In the genomic region with DNA sequence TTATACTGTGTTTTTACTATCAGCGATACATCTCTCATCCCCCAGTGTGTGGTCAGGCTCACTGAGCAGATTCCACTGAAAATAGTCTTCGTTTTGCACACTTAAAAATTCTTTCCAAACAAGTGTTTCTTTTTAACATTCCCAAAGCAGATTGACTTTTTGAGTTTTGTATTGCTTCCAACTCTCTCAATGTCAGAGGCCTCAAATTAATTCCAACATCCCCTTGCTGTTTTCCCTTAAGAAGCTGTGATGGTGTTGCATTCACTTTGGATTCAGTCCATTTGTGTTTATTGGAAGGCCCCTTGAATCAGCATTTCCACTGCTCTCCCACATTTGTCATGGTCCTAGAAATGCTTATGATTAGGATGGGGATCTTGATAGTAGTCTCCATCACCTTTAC, we compare ENCODE assay signal across 22 cellular contexts.
"Had no signal": no experiment of that assay in that cellular context is flagged by ENCODE, and none has a peak within 500 bp of the region (broad histone marks: within the 10 kb centered on the region; RNA-seq: fewer than 3 reads in every experiment).

No MANE protein-coding gene starts in this region.

- H3K4me1 ChIP-seq: gastrocnemius medialis, lower lobe of right lung, pancreas, uterus had no signal

- H3K4me3 ChIP-seq: gastrocnemius medialis, heart right ventricle, lower lobe of right lung, pancreas, tibial nerve, uterus had no signal

- H3K27ac Mint-ChIP-seq: activated CD4-positive, alpha-beta T cell treated with anti-CD3 and anti-CD28 coated beads, Interleukin-2, amount 10 ng/mL, durations not matched to agents 7 days and 5 days; activated naive CD8-positive, alpha-beta T cell treated with anti-CD3 and anti-CD28 coated beads, Interleukin-2, amount 10 ng/mL, durations not matched to agents 7 days and 5 days; mesothelial cell of epicardium; T-helper 2 cell treated with Interferon-gamma antibody and Interleukin-4, amounts not matched to agents 5 μg/mL and 100 μg/mL, for 36 hours had no signal

- H3K9me3 Mint-ChIP-seq: brain; central memory CD8-positive, alpha-beta T cell; mesothelial cell of epicardium; T-helper 2 cell treated with Interferon-gamma antibody and Interleukin-4, amounts not matched to agents 5 μg/mL and 100 μg/mL, for 36 hours had no signal

- DNase-seq: activated CD4-positive, alpha-beta T cell treated with anti-CD3 and anti-CD28 coated beads, Interleukin-2, amount 10 ng/mL, durations not matched to agents 7 days and 5 days; activated CD4-positive, CD25-positive, alpha-beta regulatory T cell; activated CD8-positive, alpha-beta memory T cell treated with anti-CD3 and anti-CD28 coated beads for 24 hours; activated naive CD4-positive, alpha-beta T cell; activated naive CD8-positive, alpha-beta T cell treated with anti-CD3 and anti-CD28 coated beads, Interleukin-2, amount 10 ng/mL, durations not matched to agents 7 days and 5 days; cortex of kidney; effector CD8-positive, alpha-beta T cell; gastrocnemius medialis; left colon; lower lobe of right lung; pancreas; stimulated activated CD4-positive, alpha-beta T cell treated with anti-CD3 and anti-CD28 coated beads, Interleukin-2, amount 100 ng/mL, for 48 hours; stimulated activated naive CD4-positive, alpha-beta T cell treated with Interleukin-2 at 50 U/mL for 16 hours; substantia nigra; uterus had no signal

- FAIRE-seq: islet of Langerhans, pancreas had no signal

- H3K4me3 Mint-ChIP-seq: activated CD4-positive, alpha-beta T cell treated with anti-CD3 and anti-CD28 coated beads, Interleukin-2, amount 10 ng/mL, durations not matched to agents 7 days and 5 days; activated naive CD8-positive, alpha-beta T cell treated with anti-CD3 and anti-CD28 coated beads, Interleukin-2, amount 10 ng/mL, durations not matched to agents 7 days and 5 days; brain; central memory CD8-positive, alpha-beta T cell; mesothelial cell of epicardium had no signal

- H3K27ac ChIP-seq: gastrocnemius medialis, heart right ventricle, lower lobe of right lung, uterus had no signal

- H3K27me3 ChIP-seq: gastrocnemius medialis, heart right ventricle, tibial nerve, uterus had no signal

- ATAC-seq: gastrocnemius medialis, left colon had no signal

- H3K27me3 Mint-ChIP-seq: brain; central memory CD8-positive, alpha-beta T cell had no signal

- H3K9me3 ChIP-seq: gastrocnemius medialis, heart right ventricle, lower lobe of right lung, pancreas, tibial nerve, uterus had no signal

- H3K36me3 ChIP-seq: gastrocnemius medialis, heart right ventricle, lower lobe of right lung, pancreas, tibial nerve, uterus had no signal

- H3K36me3 Mint-ChIP-seq: brain, mesothelial cell of epicardium had no signal
